ENCODE assay signal across 1 cellular context in genomic region chr2:234691968-234692955, GRCh38.
TF ChIP-seq lines count a peak whose summit lies in the region.

No MANE protein-coding gene starts in this region.

TF ChIP-seq in HepG2, 621 proteins besides CTCF, POLR2A, EP300 and RAD21 (continued from another document and continues in another):
- TF ChIP-seq, protein P1, sequence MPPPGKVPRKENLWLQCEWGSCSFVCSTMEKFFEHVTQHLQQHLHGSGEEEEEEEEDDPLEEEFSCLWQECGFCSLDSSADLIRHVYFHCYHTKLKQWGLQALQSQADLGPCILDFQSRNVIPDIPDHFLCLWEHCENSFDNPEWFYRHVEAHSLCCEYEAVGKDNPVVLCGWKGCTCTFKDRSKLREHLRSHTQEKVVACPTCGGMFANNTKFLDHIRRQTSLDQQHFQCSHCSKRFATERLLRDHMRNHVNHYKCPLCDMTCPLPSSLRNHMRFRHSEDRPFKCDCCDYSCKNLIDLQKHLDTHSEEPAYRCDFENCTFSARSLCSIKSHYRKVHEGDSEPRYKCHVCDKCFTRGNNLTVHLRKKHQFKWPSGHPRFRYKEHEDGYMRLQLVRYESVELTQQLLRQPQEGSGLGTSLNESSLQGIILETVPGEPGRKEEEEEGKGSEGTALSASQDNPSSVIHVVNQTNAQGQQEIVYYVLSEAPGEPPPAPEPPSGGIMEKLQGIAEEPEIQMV (CRISPR knock-in tag; IDR thresholded peaks at IDR 0.05; ENCODE audit: low read depth) = no peak
- TF ChIP-seq FOXC1 (CRISPR knock-in tag; IDR thresholded peaks at IDR 0.05; ENCODE audit: borderline replicate concordance) (no peak; the same call in 1 of the 2 replicates), KDM5B (CRISPR knock-in tag; IDR thresholded peaks at IDR 0.05; ENCODE audit: borderline replicate concordance) (no peak), REL (CRISPR knock-in tag; conservative IDR thresholded peaks at IDR 0.05) (no peak), ZNF468 (CRISPR knock-in tag; IDR thresholded peaks at IDR 0.05) (no peak), HIC2 (CRISPR knock-in tag; IDR thresholded peaks at IDR 0.05; ENCODE audit: low read depth) (peak; percentile 24), NR2C2 (CRISPR knock-in tag; IDR thresholded peaks at IDR 0.05; ENCODE audit: borderline replicate concordance) (no peak), TBX3 (IDR thresholded peaks at IDR 0.05; ENCODE audit: borderline replicate concordance) (peak; percentile 74; the same call in 1 of the 2 replicates), ZNF780A (CRISPR knock-in tag; IDR thresholded peaks at IDR 0.05) (no peak), PHB2 (IDR thresholded peaks at IDR 0.05; ENCODE audit: partially characterized antibody) (no peak), ZNF839 (CRISPR knock-in tag; IDR thresholded peaks at IDR 0.05; ENCODE audit: borderline replicate concordance) (no peak), ARNT2 (CRISPR knock-in tag; IDR thresholded peaks at IDR 0.05; ENCODE audit: low read depth) (no peak), GPBP1L1 (CRISPR knock-in tag; IDR thresholded peaks at IDR 0.05) (no peak), ZNF431 (CRISPR knock-in tag; IDR thresholded peaks at IDR 0.05; ENCODE audit: borderline replicate concordance, low read depth) (no peak), ZC3H4 (CRISPR knock-in tag; IDR thresholded peaks at IDR 0.05; ENCODE audit: borderline replicate concordance) (no peak), ZEB1 (IDR thresholded peaks at IDR 0.05; ENCODE audit: insufficient replicate concordance, low read depth) (peak; percentile 18), HNRNPH1 (optimal IDR thresholded peaks at IDR 0.05; ENCODE audit: low read depth, low read length) (no peak), ADNP (CRISPR knock-in tag; IDR thresholded peaks at IDR 0.05) (no peak), ZNF30 (CRISPR knock-in tag; IDR thresholded peaks at IDR 0.05) (no peak), ZSCAN22 (CRISPR knock-in tag; IDR thresholded peaks at IDR 0.05) (no peak), ZBTB42 (CRISPR knock-in tag; IDR thresholded peaks at IDR 0.05) (peak; percentile 56; the same call in 1 of the 2 replicates), ZNF343 (CRISPR knock-in tag; IDR thresholded peaks at IDR 0.05) (no peak), TFDP2 (CRISPR knock-in tag; IDR thresholded peaks at IDR 0.05) (no peak), HOXA9 (CRISPR knock-in tag; IDR thresholded peaks at IDR 0.05; ENCODE audit: borderline replicate concordance) (no peak), MBNL3 (CRISPR knock-in tag; conservative IDR thresholded peaks at IDR 0.05) (no peak), GZF1 (CRISPR knock-in tag; IDR thresholded peaks at IDR 0.05) (no peak; the same call in 1 of the 2 replicates), ELF4 (CRISPR knock-in tag; IDR thresholded peaks at IDR 0.05; ENCODE audit: borderline replicate concordance) (no peak), NFIC (IDR thresholded peaks at IDR 0.05; ENCODE audit: low read length) (peak; percentile 79), MED13 (CRISPR knock-in tag; IDR thresholded peaks at IDR 0.05) (peak; percentile 88), ZNF101 (CRISPR knock-in tag; IDR thresholded peaks at IDR 0.05; ENCODE audit: borderline replicate concordance, low read depth) (no peak), CHCHD3 (CRISPR knock-in tag; IDR thresholded peaks at IDR 0.05) (no peak), SMAD3 (CRISPR knock-in tag; IDR thresholded peaks at IDR 0.05) (no peak; the same call in 1 of the 2 replicates), ZBTB44 (CRISPR knock-in tag; IDR thresholded peaks at IDR 0.05) (no peak), ETV6 (CRISPR knock-in tag; conservative IDR thresholded peaks at IDR 0.05) (0 out of 2 replicates have a peak, but pooled peaks have one; percentile 36), PAWR (CRISPR knock-in tag; IDR thresholded peaks at IDR 0.05; ENCODE audit: borderline replicate concordance) (no peak), SIX4 (CRISPR knock-in tag; IDR thresholded peaks at IDR 0.05) (no peak), ARNTL (CRISPR knock-in tag; IDR thresholded peaks at IDR 0.05) (no peak), SRY (CRISPR knock-in tag; IDR thresholded peaks at IDR 0.05) (no peak), ZFP90 (CRISPR knock-in tag; IDR thresholded peaks at IDR 0.05; ENCODE audit: borderline replicate concordance) (no peak), ZNF513 (CRISPR knock-in tag; conservative IDR thresholded peaks at IDR 0.05) (no peak), GTF2F1 (IDR thresholded peaks at IDR 0.05; ENCODE audit: low read length) (no peak)
- TF ChIP-seq, protein P2, sequence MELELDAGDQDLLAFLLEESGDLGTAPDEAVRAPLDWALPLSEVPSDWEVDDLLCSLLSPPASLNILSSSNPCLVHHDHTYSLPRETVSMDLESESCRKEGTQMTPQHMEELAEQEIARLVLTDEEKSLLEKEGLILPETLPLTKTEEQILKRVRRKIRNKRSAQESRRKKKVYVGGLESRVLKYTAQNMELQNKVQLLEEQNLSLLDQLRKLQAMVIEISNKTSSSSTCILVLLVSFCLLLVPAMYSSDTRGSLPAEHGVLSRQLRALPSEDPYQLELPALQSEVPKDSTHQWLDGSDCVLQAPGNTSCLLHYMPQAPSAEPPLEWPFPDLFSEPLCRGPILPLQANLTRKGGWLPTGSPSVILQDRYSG (CRISPR knock-in tag; IDR thresholded peaks at IDR 0.05) = no peak
- TF ChIP-seq, protein P3, sequence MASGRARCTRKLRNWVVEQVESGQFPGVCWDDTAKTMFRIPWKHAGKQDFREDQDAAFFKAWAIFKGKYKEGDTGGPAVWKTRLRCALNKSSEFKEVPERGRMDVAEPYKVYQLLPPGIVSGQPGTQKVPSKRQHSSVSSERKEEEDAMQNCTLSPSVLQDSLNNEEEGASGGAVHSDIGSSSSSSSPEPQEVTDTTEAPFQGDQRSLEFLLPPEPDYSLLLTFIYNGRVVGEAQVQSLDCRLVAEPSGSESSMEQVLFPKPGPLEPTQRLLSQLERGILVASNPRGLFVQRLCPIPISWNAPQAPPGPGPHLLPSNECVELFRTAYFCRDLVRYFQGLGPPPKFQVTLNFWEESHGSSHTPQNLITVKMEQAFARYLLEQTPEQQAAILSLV (CRISPR knock-in tag; IDR thresholded peaks at IDR 0.05; ENCODE audit: borderline replicate concordance) = no peak; the same call in 1 of the 2 replicates
- TF ChIP-seq, protein P4, sequence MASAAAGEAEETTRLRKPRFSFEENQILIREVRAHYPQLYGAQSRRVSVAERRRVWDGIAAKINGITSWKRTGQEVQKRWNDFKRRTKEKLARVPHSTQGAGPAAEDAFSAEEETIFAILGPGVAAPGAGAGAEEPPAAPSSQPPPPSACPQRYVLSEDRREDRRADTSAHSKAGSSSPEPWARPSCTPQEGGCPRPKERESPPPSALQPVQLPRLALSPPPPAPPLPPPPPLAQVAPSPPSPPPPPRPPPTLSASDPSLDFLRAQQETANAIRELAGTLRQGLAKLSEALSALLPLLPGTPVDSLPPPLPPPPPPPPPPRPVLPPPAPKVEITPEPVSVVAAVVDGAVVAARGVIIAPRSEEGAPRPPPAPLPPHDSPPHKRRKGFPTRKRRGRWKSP (CRISPR knock-in tag; IDR thresholded peaks at IDR 0.05) = no peak; the same call in 1 of the 2 replicates
- TF ChIP-seq, protein P5, sequence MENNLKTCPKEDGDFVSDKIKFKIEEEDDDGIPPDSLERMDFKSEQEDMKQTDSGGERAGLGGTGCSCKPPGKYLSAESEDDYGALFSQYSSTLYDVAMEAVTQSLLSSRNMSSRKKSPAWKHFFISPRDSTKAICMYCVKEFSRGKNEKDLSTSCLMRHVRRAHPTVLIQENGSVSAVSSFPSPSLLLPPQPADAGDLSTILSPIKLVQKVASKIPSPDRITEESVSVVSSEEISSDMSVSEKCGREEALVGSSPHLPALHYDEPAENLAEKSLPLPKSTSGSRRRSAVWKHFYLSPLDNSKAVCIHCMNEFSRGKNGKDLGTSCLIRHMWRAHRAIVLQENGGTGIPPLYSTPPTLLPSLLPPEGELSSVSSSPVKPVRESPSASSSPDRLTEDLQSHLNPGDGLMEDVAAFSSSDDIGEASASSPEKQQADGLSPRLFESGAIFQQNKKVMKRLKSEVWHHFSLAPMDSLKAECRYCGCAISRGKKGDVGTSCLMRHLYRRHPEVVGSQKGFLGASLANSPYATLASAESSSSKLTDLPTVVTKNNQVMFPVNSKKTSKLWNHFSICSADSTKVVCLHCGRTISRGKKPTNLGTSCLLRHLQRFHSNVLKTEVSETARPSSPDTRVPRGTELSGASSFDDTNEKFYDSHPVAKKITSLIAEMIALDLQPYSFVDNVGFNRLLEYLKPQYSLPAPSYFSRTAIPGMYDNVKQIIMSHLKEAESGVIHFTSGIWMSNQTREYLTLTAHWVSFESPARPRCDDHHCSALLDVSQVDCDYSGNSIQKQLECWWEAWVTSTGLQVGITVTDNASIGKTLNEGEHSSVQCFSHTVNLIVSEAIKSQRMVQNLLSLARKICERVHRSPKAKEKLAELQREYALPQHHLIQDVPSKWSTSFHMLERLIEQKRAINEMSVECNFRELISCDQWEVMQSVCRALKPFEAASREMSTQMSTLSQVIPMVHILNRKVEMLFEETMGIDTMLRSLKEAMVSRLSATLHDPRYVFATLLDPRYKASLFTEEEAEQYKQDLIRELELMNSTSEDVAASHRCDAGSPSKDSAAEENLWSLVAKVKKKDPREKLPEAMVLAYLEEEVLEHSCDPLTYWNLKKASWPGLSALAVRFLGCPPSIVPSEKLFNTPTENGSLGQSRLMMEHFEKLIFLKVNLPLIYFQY (CRISPR knock-in tag; IDR thresholded peaks at IDR 0.05; ENCODE audit: borderline replicate concordance) = no peak
